27 cellular contexts compared by ENCODE assay signal in genomic region chr3:49530231-49530630, GRCh38. TPM values are rescaled to one million over a fixed set of nuclear protein-coding genes. Genes with fewer than 3 reads are reported as not detected.
DNase-seq lines count a peak whose midpoint lies in the region; ATAC-seq and TF ChIP-seq lines count a peak whose summit lies in the region.
"Had no signal": no experiment of that assay in that cellular context is flagged by ENCODE, and none has a peak within 500 bp of the region (broad histone marks: within the 10 kb centered on the region; RNA-seq: fewer than 3 reads in every experiment).

No MANE protein-coding gene starts in this region.

- POLR2A ChIA-PET in activated CD8-positive, alpha-beta T cell treated with anti-CD3 and anti-CD28 coated beads for 36 hours (lab: Charles Lee): no interaction called here
- POLR2A ChIA-PET in activated CD8-positive, alpha-beta T cell treated with anti-CD3 and anti-CD28 coated beads, Interleukin-2, amount 10 ng/mL, durations not matched to agents 7 days and 5 days (lab: Charles Lee): interaction anchor here (0.8 kb wide), 1 partner anchor 10 kb away, joined by 3 read pairs; no protein-coding TSS in a partner anchor

- H3K4me1 Mint-ChIP-seq in activated CD8-positive, alpha-beta T cell treated with anti-CD3 and anti-CD28 coated beads for 36 hours (ENCODE audit: low read depth): peaks cover 24% of the 10 kb centered on the region
- H3K4me1 Mint-ChIP-seq in activated CD8-positive, alpha-beta T cell treated with anti-CD3 and anti-CD28 coated beads, Interleukin-2, amount 10 ng/mL, durations not matched to agents 7 days and 5 days (ENCODE audit: low read depth): peaks cover 11% of the 10 kb centered on the region
- H3K4me1 Mint-ChIP-seq in T-helper 17 cell: peaks cover 6% of the 10 kb centered on the region
- peaks cover 17% of the 10 kb centered on the region for H3K4me1 Mint-ChIP-seq in stimulated activated effector memory CD8-positive, alpha-beta T cell treated with anti-CD3 and anti-CD28 coated beads, Interleukin-12 subunit alpha, Interleukin-12 subunit beta, amount 100 ng/mL, for 72 hours

- H3K4me3 Mint-ChIP-seq in activated CD8-positive, alpha-beta T cell treated with anti-CD3 and anti-CD28 coated beads for 36 hours: no peak overlapping the region
- no peak overlapping the region for H3K4me3 Mint-ChIP-seq in activated CD8-positive, alpha-beta T cell treated with anti-CD3 and anti-CD28 coated beads, Interleukin-2, amount 10 ng/mL, durations not matched to agents 7 days and 5 days
- no peak overlapping the region for H3K4me3 Mint-ChIP-seq in T-helper 17 cell
- H3K4me3 Mint-ChIP-seq in stimulated activated effector memory CD8-positive, alpha-beta T cell treated with anti-CD3 and anti-CD28 coated beads, Interleukin-12 subunit alpha, Interleukin-12 subunit beta, amount 100 ng/mL, for 72 hours: no peak overlapping the region
- H3K4me3 Mint-ChIP-seq: CD4-positive, alpha-beta memory T cell had no signal

- TF ChIP-seq CTCF in activated CD8-positive, alpha-beta T cell treated with anti-CD3 and anti-CD28 coated beads for 36 hours (IDR thresholded peaks at IDR 0.05): no peak

- peak overlapping the region; percentile 73 for H3K27ac Mint-ChIP-seq in activated CD8-positive, alpha-beta T cell treated with anti-CD3 and anti-CD28 coated beads for 36 hours
- no peak overlapping the region for H3K27ac Mint-ChIP-seq in activated CD8-positive, alpha-beta T cell treated with anti-CD3 and anti-CD28 coated beads, Interleukin-2, amount 10 ng/mL, durations not matched to agents 7 days and 5 days
- H3K27ac Mint-ChIP-seq in T-helper 17 cell: peak overlapping the region; percentile 32
- H3K27ac Mint-ChIP-seq in stimulated activated effector memory CD8-positive, alpha-beta T cell treated with anti-CD3 and anti-CD28 coated beads, Interleukin-12 subunit alpha, Interleukin-12 subunit beta, amount 100 ng/mL, for 72 hours: peak overlapping the region; percentile 79

- ATAC-seq in activated CD8-positive, alpha-beta T cell treated with anti-CD3 and anti-CD28 coated beads for 36 hours: no peak
- no peak for ATAC-seq in activated CD8-positive, alpha-beta T cell treated with anti-CD3 and anti-CD28 coated beads, Interleukin-2, amount 10 ng/mL, durations not matched to agents 7 days and 5 days
- ATAC-seq in T-helper 17 cell: no peak
- peak; percentile 28 for ATAC-seq in left colon
- no peak for ATAC-seq in stimulated activated effector memory CD8-positive, alpha-beta T cell treated with anti-CD3 and anti-CD28 coated beads, Interleukin-12 subunit alpha, Interleukin-12 subunit beta, amount 100 ng/mL, for 72 hours
- no peak for ATAC-seq in esophagus mucosa
- ATAC-seq: body of pancreas, mucosa of descending colon, SK-N-SH treated with all-trans-retinoic acid at 6 μM for 48 hours had no signal

- CTCF ChIA-PET in activated CD8-positive, alpha-beta T cell treated with anti-CD3 and anti-CD28 coated beads for 36 hours (lab: Charles Lee): interaction anchor here (1.3 to 3.8 kb wide), 3 partner anchors 9 to 142 kb away, joined by 4 to 37 read pairs (median 5); no protein-coding TSS in a partner anchor
- CTCF ChIA-PET in activated CD8-positive, alpha-beta T cell treated with anti-CD3 and anti-CD28 coated beads, Interleukin-2, amount 10 ng/mL, durations not matched to agents 7 days and 5 days (lab: Charles Lee): interaction anchor here (1.5 to 4.5 kb wide), 2 partner anchors 9 to 10 kb away, joined by 5 to 26 read pairs; no protein-coding TSS in a partner anchor

- H3K9me3 ChIP-seq in T-helper 17 cell (ENCODE audit: control insufficient read depth, low read length, poor library complexity, severe bottlenecking): no peaks in the 10 kb centered on the region
- H3K9me3 ChIP-seq: adrenal gland, body of pancreas, HAP-1, MG63, mucosa of descending colon, sigmoid colon had no signal

- no peak for DNase-seq in activated CD8-positive, alpha-beta T cell treated with anti-CD3 and anti-CD28 coated beads for 36 hours
- no peak for DNase-seq in activated CD8-positive, alpha-beta T cell treated with anti-CD3 and anti-CD28 coated beads, Interleukin-2, amount 10 ng/mL, durations not matched to agents 7 days and 5 days
- DNase-seq in T-helper 17 cell (no peak), left colon (no peak), foreskin melanocyte (no peak), AG08396 (ENCODE audit: low spot score) (no peak)
- no peak for DNase-seq in stimulated activated effector memory CD8-positive, alpha-beta T cell treated with anti-CD3 and anti-CD28 coated beads, Interleukin-12 subunit alpha, Interleukin-12 subunit beta, amount 100 ng/mL, for 72 hours (ENCODE audit: low spot score in 2 of 2)
- DNase-seq: activated CD8-positive, alpha-beta memory T cell treated with anti-CD3 and anti-CD28 coated beads, Interleukin-2, amount 50 U/mL, for 4 hours; activated effector memory CD4-positive, alpha-beta T cell treated with Interleukin-2 at 50 U/mL for 16 hours; adrenal gland; body of pancreas; CD4-positive, alpha-beta memory T cell; cerebellar nuclear complex; KBM-7; MG63; mucosa of descending colon; NCI-H1105 treated with DMSO at 0.1 percent for 48 hours; NCI-H2029 treated with DMSO at 0.1 percent for 48 hours; NCI-H226; NCI-H748 treated with DMSO at 0.1 percent for 48 hours; sigmoid colon; stimulated activated CD4-positive, alpha-beta T cell treated with anti-CD3 and anti-CD28 coated beads, Interleukin-4, amount 100 ng/mL, for 24 hours; stimulated activated naive CD4-positive, alpha-beta T cell had no signal

- intact Hi-C loops in activated CD8-positive, alpha-beta T cell treated with anti-CD3 and anti-CD28 coated beads for 36 hours (cut with micrococcal nuclease): no loop called here
- intact Hi-C loops in left colon (cut with DNase I, micrococcal nuclease): loop anchor here in 1 of 2 donors (10.0 kb wide), 1 partner anchor 145 kb away; the partner anchor contains the start of gene APEH

- H3K27me3 Mint-ChIP-seq in activated CD8-positive, alpha-beta T cell treated with anti-CD3 and anti-CD28 coated beads for 36 hours: no peaks in the 10 kb centered on the region
- H3K27me3 Mint-ChIP-seq in activated CD8-positive, alpha-beta T cell treated with anti-CD3 and anti-CD28 coated beads, Interleukin-2, amount 10 ng/mL, durations not matched to agents 7 days and 5 days (ENCODE audit: low read depth): no peaks in the 10 kb centered on the region
- H3K27me3 Mint-ChIP-seq in T-helper 17 cell: no peaks in the 10 kb centered on the region
- H3K27me3 Mint-ChIP-seq: CD4-positive, alpha-beta memory T cell had no signal

- no peaks in the 10 kb centered on the region for H3K9me3 Mint-ChIP-seq in activated CD8-positive, alpha-beta T cell treated with anti-CD3 and anti-CD28 coated beads for 36 hours
- H3K9me3 Mint-ChIP-seq in activated CD8-positive, alpha-beta T cell treated with anti-CD3 and anti-CD28 coated beads, Interleukin-2, amount 10 ng/mL, durations not matched to agents 7 days and 5 days (ENCODE audit: insufficient read depth): no peaks in the 10 kb centered on the region
- no peaks in the 10 kb centered on the region for H3K9me3 Mint-ChIP-seq in stimulated activated effector memory CD8-positive, alpha-beta T cell treated with anti-CD3 and anti-CD28 coated beads, Interleukin-12 subunit alpha, Interleukin-12 subunit beta, amount 100 ng/mL, for 72 hours
- H3K9me3 Mint-ChIP-seq: CD4-positive, alpha-beta memory T cell had no signal

- H3K36me3 Mint-ChIP-seq in activated CD8-positive, alpha-beta T cell treated with anti-CD3 and anti-CD28 coated beads for 36 hours (ENCODE audit: low read depth): peaks cover 21% of the 10 kb centered on the region
- H3K36me3 Mint-ChIP-seq in activated CD8-positive, alpha-beta T cell treated with anti-CD3 and anti-CD28 coated beads, Interleukin-2, amount 10 ng/mL, durations not matched to agents 7 days and 5 days (ENCODE audit: low read depth): peaks cover 33% of the 10 kb centered on the region
- no peaks in the 10 kb centered on the region for H3K36me3 Mint-ChIP-seq in T-helper 17 cell (ENCODE audit: low read depth)
- peaks cover 42% of the 10 kb centered on the region for H3K36me3 Mint-ChIP-seq in stimulated activated effector memory CD8-positive, alpha-beta T cell treated with anti-CD3 and anti-CD28 coated beads, Interleukin-12 subunit alpha, Interleukin-12 subunit beta, amount 100 ng/mL, for 72 hours

RNA-seq across cellular contexts. Expression of gene BSN, which starts 24.0 kb away (rescaled TPM):
- under 1 TPM; 0.09 TPM for total RNA-seq in activated CD8-positive, alpha-beta T cell treated with anti-CD3 and anti-CD28 coated beads for 36 hours
- total RNA-seq in activated CD8-positive, alpha-beta T cell treated with anti-CD3 and anti-CD28 coated beads, Interleukin-2, amount 10 ng/mL, durations not matched to agents 7 days and 5 days: under 1 TPM; 0.05 to 0.34 TPM
- total RNA-seq in T-helper 17 cell (under 1 TPM; 0.12 to 0.29 TPM), left colon (under 1 TPM; 0.24 to 0.25 TPM), esophagus mucosa (0.08 TPM)
- total RNA-seq: HT-29 had no signal
